Comparison of ENCODE assay signal across 8 cellular contexts in the genomic region with DNA sequence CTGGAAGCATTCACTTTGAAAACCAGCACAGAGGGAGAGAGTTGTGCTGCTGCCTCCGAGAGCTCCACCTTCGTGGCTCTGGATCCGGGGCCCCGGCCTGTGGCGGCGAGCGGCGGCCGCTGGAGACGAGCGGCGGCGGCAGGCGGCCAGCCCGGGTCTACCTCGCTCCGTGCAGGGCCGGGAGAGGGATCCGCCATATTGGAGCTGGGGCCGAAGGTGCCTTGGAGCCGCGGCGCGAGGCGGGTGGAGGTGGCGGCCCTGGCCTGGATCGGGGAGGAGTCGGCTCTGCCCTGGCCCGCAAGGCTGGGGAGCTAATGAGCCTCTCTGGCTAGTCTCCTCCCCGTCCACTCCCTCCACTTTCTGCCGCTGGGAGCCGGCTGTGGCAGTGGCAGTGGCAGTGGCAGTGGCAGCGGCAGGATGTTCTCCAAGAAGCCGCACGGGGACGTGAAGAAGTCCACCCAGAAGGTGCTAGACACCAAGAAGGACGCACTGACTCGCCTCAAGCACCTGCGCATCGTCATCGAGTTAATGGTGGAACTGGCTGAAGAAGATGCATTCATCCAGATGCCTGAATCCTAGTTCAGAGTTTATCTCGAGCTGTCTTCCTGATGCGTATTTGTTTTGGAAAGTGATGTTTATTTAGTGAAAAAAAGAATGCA. TPM values are rescaled to one million over a fixed set of nuclear protein-coding genes. Genes with fewer than 3 reads are reported as not detected.
A peak's percentile ranks its signal among the peaks of the same experiment; 100 is the strongest.
DNase-seq lines count a peak whose midpoint lies in the region; ATAC-seq and TF ChIP-seq lines count a peak whose summit lies in the region.
"Not testable (repeated sequence)": the region's sequence is repeated elsewhere in the genome, so short reads cannot be mapped to it uniquely, and the experiment has no call there.

No MANE protein-coding gene starts in this region.

- peak; percentile 62 for ATAC-seq in GM19463 (IDR thresholded peaks at IDR 0.05; ENCODE audit: unreplicated experiment)
- peak; percentile 81 for ATAC-seq in HG03432 (IDR thresholded peaks at IDR 0.05; ENCODE audit: unreplicated experiment)
- ATAC-seq in activated T-cell treated with anti-CD3 and anti-CD28 coated beads, Interleukin-2, amount 50 U/mL, for 72 hours (replicated peaks in 1 of 2): peak; percentile 94 to 97

- POLR2A ChIA-PET in CD4-positive, alpha-beta memory T cell (lab: Charles Lee; ENCODE audit: partially characterized antibody): not testable (repeated sequence)

- H3K4me3 Mint-ChIP-seq in CD4-positive, alpha-beta memory T cell; activated T-cell treated with anti-CD3 and anti-CD28 coated beads, Interleukin-2, amount 50 U/mL, for 72 hours: not testable (repeated sequence)

- not testable (repeated sequence) for H3K9me3 ChIP-seq in CD4-positive, alpha-beta memory T cell (ENCODE audit: control insufficient read depth in 1 of 2, low read length in 2 of 2); mesodermal cell (ENCODE audit: control insufficient read depth, low read length)

- not testable (repeated sequence) for H3K36me3 ChIP-seq in CD4-positive, alpha-beta memory T cell (ENCODE audit: insufficient read depth, low read length)
- peaks cover 24% of the 10 kb centered on the region for H3K36me3 ChIP-seq in mesodermal cell (ENCODE audit: control insufficient read depth, insufficient read depth, low read length)

- H3K9me3 Mint-ChIP-seq in CD4-positive, alpha-beta memory T cell; activated T-cell treated with anti-CD3 and anti-CD28 coated beads, Interleukin-2, amount 50 U/mL, for 72 hours: not testable (repeated sequence)

- not testable (repeated sequence) for TF ChIP-seq POLR2A in erythroblast (IDR thresholded peaks at IDR 0.05; ENCODE audit: low read length)

- intact Hi-C loops in CD4-positive, alpha-beta memory T cell (cut with micrococcal nuclease): not testable (repeated sequence)

- H3K36me3 Mint-ChIP-seq in CD4-positive, alpha-beta memory T cell; activated T-cell treated with anti-CD3 and anti-CD28 coated beads, Interleukin-2, amount 50 U/mL, for 72 hours (ENCODE audit: insufficient read depth in 2 of 2): not testable (repeated sequence)

- H3K4me1 ChIP-seq in CD4-positive, alpha-beta memory T cell (ENCODE audit: insufficient read depth, low read length); mesodermal cell (ENCODE audit: control insufficient read depth, insufficient read depth, low read length, poor library complexity, severe bottlenecking): not testable (repeated sequence)

- H3K4me3 ChIP-seq in CD4-positive, alpha-beta memory T cell (ENCODE audit: low read length in 2 of 2): not testable (repeated sequence)
- peak overlapping the region; percentile 18 for H3K4me3 ChIP-seq in mesodermal cell (ENCODE audit: extremely low read depth, insufficient read depth, low read length, poor library complexity, severe bottlenecking)

- CTCF ChIA-PET in CD4-positive, alpha-beta memory T cell (lab: Charles Lee; ENCODE audit: partially characterized antibody): not testable (repeated sequence)

- not testable (repeated sequence) for H3K27me3 Mint-ChIP-seq in CD4-positive, alpha-beta memory T cell; activated T-cell treated with anti-CD3 and anti-CD28 coated beads, Interleukin-2, amount 50 U/mL, for 72 hours (ENCODE audit: low read depth)

- 98 to 99% methylated on average over 11 to 30 of the region's 43 CpGs for WGBS in mesodermal cell (ENCODE audit: insufficient coverage in 2 of 2), 2 experiments

- H3K27ac Mint-ChIP-seq in CD4-positive, alpha-beta memory T cell; activated T-cell treated with anti-CD3 and anti-CD28 coated beads, Interleukin-2, amount 50 U/mL, for 72 hours: not testable (repeated sequence)

- H3K27me3 ChIP-seq in CD4-positive, alpha-beta memory T cell (ENCODE audit: insufficient read depth, low read length): not testable (repeated sequence)

- peak; percentile 20 to 41 (median 28) for DNase-seq in CD4-positive, alpha-beta memory T cell
- peak; percentile 3 for DNase-seq in SK-N-DZ (ENCODE audit: low spot score)
- peak; percentile 40 to 52 for DNase-seq in activated T-cell treated with anti-CD3 and anti-CD28 coated beads, Interleukin-2, amount 50 U/mL, for 72 hours
- peak; percentile 41 to 60 for DNase-seq in erythroblast (lab: John Stamatoyannopoulos, UW)
- peak; percentile 3 to 10 (median 4) for DNase-seq in stimulated activated CD4-positive, alpha-beta T cell treated with anti-CD3 and anti-CD28 coated beads, TNF-alpha, amount 100 ng/mL, for 48 hours (ENCODE audit: low read depth in 3 of 3)

- H3K27ac ChIP-seq in CD4-positive, alpha-beta memory T cell (ENCODE audit: low read depth, low read length); mesodermal cell (ENCODE audit: low read depth, low read length, severe bottlenecking): not testable (repeated sequence)

- H3K4me1 Mint-ChIP-seq in CD4-positive, alpha-beta memory T cell; activated T-cell treated with anti-CD3 and anti-CD28 coated beads, Interleukin-2, amount 50 U/mL, for 72 hours (ENCODE audit: low read depth): not testable (repeated sequence)

RNA-seq across cellular contexts. Expression of a gene that starts 38.1 kb away (rescaled TPM):
- total RNA-seq in CD4-positive, alpha-beta memory T cell: 10 to 100 TPM; 13.9 to 14.2 TPM
- 1 to 10 TPM in 1 of 2 donors, under 1 TPM in 1; 0.18 to 1.1 TPM for polyA plus RNA-seq in CD4-positive, alpha-beta memory T cell
- 12.5 and 46.2 TPM in 2 replicates for polyA plus RNA-seq in SK-N-DZ (2014; cell fraction: cytosol; rRNA removed)
- 11.4 and 16.6 TPM in 2 replicates for polyA plus RNA-seq in SK-N-DZ (2014; cell fraction: nucleus; rRNA removed)
- 10 to 100 TPM; 18.1 to 24.0 TPM for total RNA-seq in activated T-cell treated with anti-CD3 and anti-CD28 coated beads, Interleukin-2, amount 50 U/mL, for 72 hours
- polyA plus RNA-seq in mesodermal cell (2013, experiment 1 of 2): 12.9 TPM
- polyA plus RNA-seq in mesodermal cell (2013, experiment 2 of 2): 15.7 TPM
